In genomic region chr19:45913874-45914830, GRCh38 we compare ENCODE assay signal across 15 cellular contexts. TPM values are rescaled to one million over a fixed set of nuclear protein-coding genes. Genes with fewer than 3 reads are reported as not detected.
A peak's percentile ranks its signal among the peaks of the same experiment; 100 is the strongest.
DNase-seq lines count a peak whose midpoint lies in the region; ATAC-seq, FAIRE-seq and TF ChIP-seq lines count a peak whose summit lies in the region.
"Had no signal": no experiment of that assay in that cellular context is flagged by ENCODE, and none has a peak within 500 bp of the region (broad histone marks: within the 10 kb centered on the region; RNA-seq: fewer than 3 reads in every experiment).

TSS of gene NANOS2 (minus strand) at chr19:45914778. CDS start at chr19:45914693, 85 bp downstream.

- no peak within 1 kb of the TSS for H3K27ac Mint-ChIP-seq in nephron progenitor cell

- no peak within 1 kb of the TSS for H4K91ac ChIP-seq in IMR-90 (ENCODE audit: insufficient read depth, low read depth, low read length)

- H4K8ac ChIP-seq in IMR-90 (ENCODE audit: low read depth in 2 of 2, low read length in 2 of 2) = no peak within 1 kb of the TSS

- no peak within 1 kb of the TSS for H2BK120ac ChIP-seq in IMR-90 (ENCODE audit: low read depth, low read length)

- H2AK9ac ChIP-seq in IMR-90 (replicated peaks; ENCODE audit: low read depth, low read length, poor library complexity) = peak within 1 kb of the TSS; percentile 55

- H2AFZ ChIP-seq in IMR-90 (replicated peaks; ENCODE audit: low read length, poor library complexity) (peak within 1 kb of the TSS; percentile 8), K562 (ENCODE audit: low read depth, low read length) (peak within 1 kb of the TSS; percentile 16; the same call in 1 of the 2 replicates)

- H3K27ac ChIP-seq in IMR-90 (ENCODE audit: insufficient read depth, low read length) (no peak within 1 kb of the TSS), K562 (ENCODE audit: extremely low read depth, low read depth, low read length) (no peak within 1 kb of the TSS), gastroesophageal sphincter (no peak within 1 kb of the TSS)
- H3K27ac ChIP-seq: HL-60, thyroid gland had no signal

- H3K36me3 ChIP-seq in IMR-90 (ENCODE audit: control insufficient read depth, insufficient read depth, low read length) = no peaks in the 10 kb centered on the region
- H3K36me3 ChIP-seq in K562 (ENCODE audit: control insufficient read depth, insufficient read depth, low read length) = no peaks in the 10 kb centered on the region
- no peaks in the 10 kb centered on the region for H3K36me3 ChIP-seq in gastroesophageal sphincter
- H3K36me3 ChIP-seq: thyroid gland had no signal

- in situ Hi-C loops in IMR-90 (cut with MboI; ENCODE audit: low sequenced_read_pairs) = no loop called here
- in situ Hi-C loops in K562 (cut with MboI) = loop anchor here (10.0 kb wide), 1 partner anchor 351 kb away; no protein-coding TSS in a partner anchor

- H3K4me3 ChIP-seq in IMR-90 (ENCODE audit: insufficient read depth, low read depth, low read length) = no peak within 1 kb of the TSS
- H3K4me3 ChIP-seq in K562 = no peak within 1 kb of the TSS
- H3K4me3 ChIP-seq in gastroesophageal sphincter = no peak within 1 kb of the TSS
- H3K4me3 ChIP-seq: thyroid gland had no signal

- no peak for TF ChIP-seq POLR2A in IMR-90 (IDR thresholded peaks at IDR 0.05; ENCODE audit: low read depth, low read length)
- TF ChIP-seq POLR2A in K562 (conservative IDR thresholded peaks at IDR 0.05) = no peak
- TF ChIP-seq POLR2A in gastroesophageal sphincter (IDR thresholded peaks at IDR 0.05) = no peak

- H3K36me3 Mint-ChIP-seq in nephron progenitor cell (ENCODE audit: low read depth) = no peaks in the 10 kb centered on the region
- H3K36me3 Mint-ChIP-seq: naive thymus-derived CD4-positive, alpha-beta T cell had no signal

- no peak within 1 kb of the TSS for H3K4me3 Mint-ChIP-seq in nephron progenitor cell
- H3K4me3 Mint-ChIP-seq: naive thymus-derived CD4-positive, alpha-beta T cell had no signal

- no peak within 1 kb of the TSS for H4K5ac ChIP-seq in IMR-90 (ENCODE audit: low read depth, low read length)

- TF ChIP-seq EP300 in K562 (IDR thresholded peaks at IDR 0.05; ENCODE audit: low read length) (no peak), gastroesophageal sphincter (IDR thresholded peaks at IDR 0.05) (no peak)

- H3K4ac ChIP-seq in IMR-90 (ENCODE audit: low read depth, low read length) = no peak within 1 kb of the TSS

- no peaks in the 10 kb centered on the region for H3K79me1 ChIP-seq in IMR-90 (ENCODE audit: low read depth in 1 of 2, low read length in 2 of 2)

- no TSS peak for BruUV-seq in IMR-90 (replicated peaks; lab: Mats Ljungman, UMichigan)
- BruUV-seq in K562 (replicated peaks; lab: Mats Ljungman, UMichigan) = no TSS peak

- ATAC-seq in IMR-90 (ENCODE audit: low read depth) (no peak), K562 (peak; percentile 96), gastroesophageal sphincter (no peak)
- ATAC-seq: naive thymus-derived CD4-positive, alpha-beta T cell had no signal

- no peaks in the 10 kb centered on the region for H3K9me3 Mint-ChIP-seq in nephron progenitor cell
- H3K9me3 Mint-ChIP-seq: naive thymus-derived CD4-positive, alpha-beta T cell had no signal

- H3K9me1 ChIP-seq in IMR-90 (ENCODE audit: insufficient read depth, low read length) (peaks cover 3% of the 10 kb centered on the region; the same call in 1 of the 2 replicates), K562 (ENCODE audit: control insufficient read depth, insufficient read depth, low read length) (no peaks in the 10 kb centered on the region)

- TF ChIP-seq CTCF in IMR-90 (conservative IDR thresholded peaks at IDR 0.05; ENCODE audit: low read depth, low read length) (no peak), K562 (IDR thresholded peaks at IDR 0.05 in 2 of 3, conservative IDR thresholded peaks at IDR 0.05 in 1 of 3; ENCODE audit: insufficient read depth in 2 of 3, low read depth in 1 of 3, low read length in 3 of 3) (peak; percentile 61 to 85 (median 64)), nephron progenitor cell (IDR thresholded peaks at IDR 0.05) (peak; percentile 19), gastroesophageal sphincter (IDR thresholded peaks at IDR 0.05) (no peak)

- no peak within 1 kb of the TSS for H3K23ac ChIP-seq in IMR-90 (ENCODE audit: low read depth, low read length)

- dilution Hi-C loops in IMR-90 (cut with HindIII; ENCODE audit: low sequenced_read_pairs, unreplicated experiment) = no loop called here

- H3K4me1 ChIP-seq in IMR-90 (ENCODE audit: control insufficient read depth, insufficient read depth, low read length) (no peaks in the 10 kb centered on the region), K562 (replicated peaks in 1 of 2; ENCODE audit: control insufficient read depth in 2 of 2, insufficient read depth in 2 of 2, low read length in 2 of 2) (peaks cover 0 to 9% of the 10 kb centered on the region in 2 experiments; a peak in 2 of 5 replicates), gastroesophageal sphincter (no peaks in the 10 kb centered on the region)
- H3K4me1 ChIP-seq: thyroid gland had no signal

- H3K9ac ChIP-seq in IMR-90 (ENCODE audit: low read depth, low read length) = no peak within 1 kb of the TSS
- no peak within 1 kb of the TSS; a peak in 1 of 4 replicates for H3K9ac ChIP-seq in K562 (ENCODE audit: insufficient read depth in 1 of 2, low read depth in 2 of 2, low read length in 2 of 2)

- H4K20me1 ChIP-seq in IMR-90 (ENCODE audit: insufficient read depth, low read length) = no peaks in the 10 kb centered on the region
- no peaks in the 10 kb centered on the region for H4K20me1 ChIP-seq in K562 (replicated peaks; ENCODE audit: control insufficient read depth, insufficient read depth, low read length)

- intact Hi-C loops in IMR-90 (cut with micrococcal nuclease) = no loop called here
- intact Hi-C loops in K562 (cut with micrococcal nuclease) = loop anchor here (5.0 kb wide), 1 partner anchor 108 kb away; the partner anchor contains the start of gene PGLYRP1

- no peak within 1 kb of the TSS for H3K56ac ChIP-seq in IMR-90 (ENCODE audit: extremely low read depth, insufficient read depth, low read length)

- H3K4me2 ChIP-seq in IMR-90 (ENCODE audit: low read depth, low read length) = no peak within 1 kb of the TSS
- no peak within 1 kb of the TSS for H3K4me2 ChIP-seq in K562 (ENCODE audit: insufficient read depth, low read length)

- peaks cover 32% of the 10 kb centered on the region for H3K27me3 Mint-ChIP-seq in nephron progenitor cell (ENCODE audit: low read depth, poor library complexity)

- H3K4me1 Mint-ChIP-seq in nephron progenitor cell = no peaks in the 10 kb centered on the region

- DNase-seq in NCI-H146 (lab: John Stamatoyannopoulos, UW) (peak; percentile 52), NCI-H146 treated with DMSO at 0.1 percent for 48 hours (lab: John Stamatoyannopoulos, UW; ENCODE audit: unreplicated experiment) (no peak), IMR-90 (no peak), K562 (ENCODE audit: extremely low read depth in 1 of 4, low spot score in 3 of 4) (peak; percentile 72 to 82 (median 78)), nephron progenitor cell (peak; percentile 51), AML-193 (lab: John Stamatoyannopoulos, UW) (no peak), NOMO-1 (lab: John Stamatoyannopoulos, UW; ENCODE audit: unreplicated experiment in 2 of 2) (no peak)
- DNase-seq: cerebellar nuclear complex; naive thymus-derived CD4-positive, alpha-beta T cell; NCI-H2171 treated with DMSO at 0.1 percent for 48 hours; stimulated activated CD4-positive, alpha-beta T cell treated with anti-CD3 and anti-CD28 coated beads, Interleukin-4, amount 100 ng/mL, for 1 hour; SW 1271; thyroid gland had no signal

- H2BK15ac ChIP-seq in IMR-90 (ENCODE audit: low read depth, low read length) = no peak within 1 kb of the TSS

- no peak within 1 kb of the TSS for H3K14ac ChIP-seq in IMR-90 (replicated peaks; ENCODE audit: low read depth, low read length)

- peaks cover 40% of the 10 kb centered on the region for H3K27me3 ChIP-seq in IMR-90 (ENCODE audit: control insufficient read depth, insufficient read depth, low read length)
- H3K27me3 ChIP-seq in K562 (ENCODE audit: control insufficient read depth in 2 of 2, insufficient read depth in 2 of 2, low read length in 2 of 2) = peaks cover 11 to 20% of the 10 kb centered on the region in 2 experiments; a peak in 3 of 5 replicates
- peaks cover 78% of the 10 kb centered on the region for H3K27me3 ChIP-seq in gastroesophageal sphincter
- H3K27me3 ChIP-seq: thyroid gland had no signal

- POLR2A ChIA-PET in IMR-90 (lab: Charles Lee; ENCODE audit: unreplicated experiment) (no interaction called here), K562 (lab: Yijun Ruan, JAX) (interaction anchor here (0.7 kb wide), 1 partner anchor 28 kb away, joined by 3 read pairs; no protein-coding TSS in a partner anchor)

- H3K79me2 ChIP-seq in K562 (ENCODE audit: control insufficient read depth, insufficient read depth, low read length) = no peaks in the 10 kb centered on the region

- CTCF ChIA-PET in IMR-90 (lab: Yijun Ruan, JAX) = no interaction called here
- CTCF ChIA-PET in K562 (lab: Yijun Ruan, JAX; ENCODE audit: low intra/inter-chr PET ratio) = interaction anchor here (0.6 to 1.3 kb wide), 2 partner anchors 99 to 103 kb away, joined by 3 read pairs; no protein-coding TSS in a partner anchor

- H2BK5ac ChIP-seq in IMR-90 (ENCODE audit: low read depth, low read length, poor library complexity, severe bottlenecking) = no peak within 1 kb of the TSS

- FAIRE-seq in K562 (lab: Jason Lieb, UNC) = peak; percentile 59

- 51% methylated on average over 22 of the region's 44 CpGs; no CpG with 5 or more reads in 1 of the 2 experiments for WGBS in IMR-90 (ENCODE audit: extremely low coverage in 2 of 2, insufficient read length in 1 of 2), 2 experiments
- 43% methylated on average over 38 of the region's 44 CpGs for WGBS in K562 (ENCODE audit: insufficient coverage, low coverage, missing lambda C conversion rate)
- WGBS in gastroesophageal sphincter (ENCODE audit: low coverage in 1 of 2), 2 donors = 17% methylated on average over 2 of the region's 44 CpGs; no CpG with 5 or more reads in 1 of the 2 donors

- TF ChIP-seq RAD21 in IMR-90 (IDR thresholded peaks at IDR 0.05; ENCODE audit: low read length) = no peak
- peak in 1 of 2 experiments; percentile 62; a peak in 2 of 4 replicates for TF ChIP-seq RAD21 in K562 (CRISPR knock-in tag; conservative IDR thresholded peaks at IDR 0.05 in 1 of 2, IDR thresholded peaks at IDR 0.05 in 1 of 2)

- H2AK5ac ChIP-seq in IMR-90 (ENCODE audit: low read depth, low read length) = no peak within 1 kb of the TSS

- H3K9me3 ChIP-seq in IMR-90 (ENCODE audit: control insufficient read depth, insufficient read depth, low read length) (no peaks in the 10 kb centered on the region), K562 (replicated peaks; ENCODE audit: control insufficient read depth, insufficient read depth, low read depth, low read length) (no peaks in the 10 kb centered on the region), gastroesophageal sphincter (no peaks in the 10 kb centered on the region)
- H3K9me3 ChIP-seq: thyroid gland had no signal

- H3K18ac ChIP-seq in IMR-90 (ENCODE audit: low read depth, low read length) = no peak within 1 kb of the TSS

- no peak within 1 kb of the TSS for H2BK20ac ChIP-seq in IMR-90 (ENCODE audit: low read depth, low read length)

RNA-seq across cellular contexts. Expression of gene NANOS2, which starts in this region (rescaled TPM):
- total RNA-seq in IMR-90 (2012; rRNA removed) (not detected in 2 replicates), K562 (2014; rRNA removed) (0.08 TPM in 1 of 2 replicates, not detected in the other), K562 (2014; rRNA removed; fragmentation: Illumina TruSeq; extraction: Trizol) (not detected in 2 replicates), K562 (2015; rRNA removed; fragmentation: Illumina TruSeq; extraction: Trizol) (not detected in 2 replicates), K562 (2021) (not detected in 2 replicates), gastroesophageal sphincter (not detected)
- polyA plus RNA-seq in IMR-90 (2012; rRNA removed) (not detected in 2 replicates), K562 (2011; rRNA removed) (not detected in 2 replicates), K562 (2014; fragmentation: Illumina TruSeq; extraction: Trizol) (not detected in 2 replicates), K562 (2014; fragmentation: Nextera tagmentation; extraction: Ambion mirVana) (not detected), K562 (2014; rRNA removed) (not detected in 2 replicates)
- not detected in 2 replicates for polyA plus RNA-seq in IMR-90 (2012; cell fraction: cytosol; rRNA removed)
- not detected in 2 replicates for polyA plus RNA-seq in IMR-90 (2012; cell fraction: nucleus; rRNA removed; ENCODE audit: low replicate concordance)
- not detected in 2 replicates for total RNA-seq in K562 (2011; cell fraction: chromatin; rRNA removed; ENCODE audit: low replicate concordance)
- total RNA-seq in K562 (2011; cell fraction: nucleolus; rRNA removed) = not detected in 2 replicates
- total RNA-seq in K562 (2011; cell fraction: nucleoplasm; rRNA removed) = not detected in 2 replicates
- polyA plus RNA-seq in K562 (2011; cell fraction: cytosol; rRNA removed) = not detected in 2 replicates
- polyA plus RNA-seq in K562 (2011; cell fraction: nucleus; rRNA removed) = not detected in 2 replicates
- polyA plus RNA-seq in K562 (2012) = not detected in 2 replicates
- polyA minus RNA-seq in K562 (2011; rRNA and poly(A)+ RNA removed) = not detected in 2 replicates
- polyA minus RNA-seq in K562 (2011; cell fraction: cytosol; rRNA and poly(A)+ RNA removed) = not detected in 2 replicates
- not detected in 2 replicates for polyA minus RNA-seq in K562 (2011; cell fraction: nucleus; rRNA and poly(A)+ RNA removed)
- total RNA-seq: naive thymus-derived CD4-positive, alpha-beta T cell; thyroid gland had no signal
- polyA plus RNA-seq: naive thymus-derived CD4-positive, alpha-beta T cell had no signal

Comparison
In these comparisons a context has a peak if more than half of its experiments do, and no peak if none do; other contexts are left out.
1. DNase-seq: peak in NCI-H146 (single experiment) and nephron progenitor cell (single experiment); none in NCI-H146 treated with DMSO at 0.1 percent for 48 hours (single experiment), IMR-90 (single experiment), AML-193 (0 of 2) and NOMO-1 (0 of 2).
2. Peak in DNase-seq and ATAC-seq in K562; RNA of the gene not detected or under 1 TPM.
3. CTCF ChIP-seq: peak in K562 (3 of 3) and nephron progenitor cell (single experiment); none in IMR-90 (single experiment) and gastroesophageal sphincter (0 of 4).